In genomic region chr1:87331319-87332269, GRCh38 we compare ENCODE assay signal across 8 cellular contexts. TPM values are rescaled to one million over a fixed set of nuclear protein-coding genes. Genes with fewer than 3 reads are reported as not detected.
A peak's percentile ranks its signal among the peaks of the same experiment; 100 is the strongest.
DNase-seq lines count a peak whose midpoint lies in the region; ATAC-seq lines count a peak whose summit lies in the region.

No MANE protein-coding gene starts in this region.

- peak overlapping the region; percentile 87 to 94 for H3K4me3 ChIP-seq in stomach smooth muscle (ENCODE audit: low read length in 2 of 2)

- H3K27ac ChIP-seq in stomach smooth muscle (ENCODE audit: low read length), result peak overlapping the region; percentile 84

- no peaks in the 10 kb centered on the region for H3K27me3 ChIP-seq in stomach smooth muscle (ENCODE audit: control insufficient read depth in 1 of 2, insufficient read depth in 2 of 2, low read length in 2 of 2)

- peak overlapping the region; percentile 70 to 87 for H3K9ac ChIP-seq in stomach smooth muscle (ENCODE audit: low read length in 2 of 2)

- H3K9me3 ChIP-seq in stomach smooth muscle (ENCODE audit: control insufficient read depth in 2 of 2, low read length in 2 of 2), result no peaks in the 10 kb centered on the region

- H3K36me3 ChIP-seq in stomach smooth muscle (ENCODE audit: control insufficient read depth in 2 of 2, insufficient read depth in 2 of 2, low read length in 2 of 2), result peaks cover 0 to 2% of the 10 kb centered on the region in 2 donors

- peak overlapping the region; percentile 86 for H3K4me3 Mint-ChIP-seq in activated T-helper 17 cell treated with anti-CD3 and anti-CD28 coated beads, Interleukin-2, amount 50 U/mL, for 72 hours
- H3K4me3 Mint-ChIP-seq in naive B cell, result peak overlapping the region; percentile 82 to 99 (median 96)

- ATAC-seq in HG03095 (IDR thresholded peaks at IDR 0.05; ENCODE audit: unreplicated experiment), result peak; percentile 16
- ATAC-seq in activated T-helper 17 cell treated with anti-CD3 and anti-CD28 coated beads, Interleukin-2, amount 50 U/mL, for 72 hours (replicated peaks), result peak; percentile 5
- ATAC-seq in naive B cell (ENCODE audit: low read depth in 2 of 2), result peak; percentile 4 to 6

- DNase-seq in DMS 273 (lab: John Stamatoyannopoulos, UW; ENCODE audit: unreplicated experiment) (peak; percentile 77), DMS 273 treated with DMSO at 0.1 percent for 48 hours (lab: John Stamatoyannopoulos, UW) (no peak), OCI-M1 (lab: John Stamatoyannopoulos, UW) (peak; percentile 82), fibroblast of peridontal ligament (ENCODE audit: extremely low read depth) (peak; percentile 42), naive B cell (peak; percentile 64)

- H3K4me1 ChIP-seq in stomach smooth muscle (ENCODE audit: control insufficient read depth, insufficient read depth, low read length), result peaks cover 17% of the 10 kb centered on the region

- H3K4me1 Mint-ChIP-seq in activated T-helper 17 cell treated with anti-CD3 and anti-CD28 coated beads, Interleukin-2, amount 50 U/mL, for 72 hours, result peaks cover 24% of the 10 kb centered on the region
- peaks cover 42 to 64% (median 61%) of the 10 kb centered on the region in 3 donors for H3K4me1 Mint-ChIP-seq in naive B cell

- no peaks in the 10 kb centered on the region for H3K27me3 Mint-ChIP-seq in activated T-helper 17 cell treated with anti-CD3 and anti-CD28 coated beads, Interleukin-2, amount 50 U/mL, for 72 hours
- H3K27me3 Mint-ChIP-seq in naive B cell, result no peaks in the 10 kb centered on the region

- peaks cover 26% of the 10 kb centered on the region for H3K36me3 Mint-ChIP-seq in activated T-helper 17 cell treated with anti-CD3 and anti-CD28 coated beads, Interleukin-2, amount 50 U/mL, for 72 hours (ENCODE audit: low read depth)
- H3K36me3 Mint-ChIP-seq in naive B cell, result no peaks in the 10 kb centered on the region

- no peaks in the 10 kb centered on the region for H3K9me3 Mint-ChIP-seq in activated T-helper 17 cell treated with anti-CD3 and anti-CD28 coated beads, Interleukin-2, amount 50 U/mL, for 72 hours
- H3K9me3 Mint-ChIP-seq in naive B cell, result no peaks in the 10 kb centered on the region

- peak overlapping the region; percentile 78 for H3K27ac Mint-ChIP-seq in activated T-helper 17 cell treated with anti-CD3 and anti-CD28 coated beads, Interleukin-2, amount 50 U/mL, for 72 hours
- H3K27ac Mint-ChIP-seq in naive B cell, result peak overlapping the region in 4 of 6 donors; percentile 88 to 92 (median 90)

RNA-seq across cellular contexts. Expression of gene LMO4, which starts 2.9 kb away (rescaled TPM):
- 10 to 100 TPM in 1 of 2 donors, 1 to 10 TPM in 1; 9.2 to 23.1 TPM for total RNA-seq in activated T-helper 17 cell treated with anti-CD3 and anti-CD28 coated beads, Interleukin-2, amount 50 U/mL, for 72 hours
- 10 to 100 TPM; 11.7 to 17.5 (median 14.4) TPM for polyA plus RNA-seq in naive B cell (ENCODE audit: low read depth in 6 of 6)
